ENCODE assay signal across 21 cellular contexts in the genomic region with DNA sequence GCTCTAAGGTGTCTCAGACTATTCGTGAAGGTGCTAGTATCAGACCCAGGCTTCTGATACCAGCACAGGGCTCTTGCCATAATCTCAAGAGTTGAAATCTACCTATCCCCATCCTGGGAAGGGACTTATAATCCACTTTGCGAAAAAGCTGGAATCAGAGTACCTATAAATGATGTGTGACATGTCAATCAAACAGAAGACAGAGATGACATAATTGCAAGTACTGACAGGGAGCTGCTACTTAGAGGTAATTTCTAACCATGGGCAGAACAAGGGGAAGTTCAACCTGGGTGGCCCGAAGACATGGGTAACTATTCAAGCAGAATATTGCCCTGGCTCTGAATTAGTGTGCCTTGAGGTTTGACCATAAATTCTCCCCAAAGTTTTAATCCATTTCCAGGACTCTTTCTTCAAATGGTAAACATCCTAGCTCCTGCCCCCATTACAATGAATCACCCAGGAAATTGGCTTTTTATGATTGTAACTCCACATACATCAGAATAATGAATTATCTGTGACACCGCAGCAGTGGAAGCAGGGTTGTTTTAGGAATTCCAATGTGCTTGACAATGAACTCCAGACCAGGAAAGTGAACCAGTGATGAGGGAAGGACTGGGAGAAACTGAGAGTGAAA. TPM values are rescaled to one million over a fixed set of nuclear protein-coding genes. Genes with fewer than 3 reads are reported as not detected.
DNase-seq lines count a peak whose midpoint lies in the region; ATAC-seq and TF ChIP-seq lines count a peak whose summit lies in the region.
"Had no signal": no experiment of that assay in that cellular context is flagged by ENCODE, and none has a peak within 500 bp of the region (broad histone marks: within the 10 kb centered on the region; RNA-seq: fewer than 3 reads in every experiment).

No MANE protein-coding gene starts in this region.

- peaks cover 2% of the 10 kb centered on the region for H3K9me3 Mint-ChIP-seq in natural killer cell treated with Interleukin-12 subunit alpha and Interleukin-12 subunit beta and Interleukin-15 and Interleukin-18, amount 100 ng/mL, for 72 hours
- H3K9me3 Mint-ChIP-seq in natural killer cell = no peaks in the 10 kb centered on the region
- peaks cover 6% of the 10 kb centered on the region for H3K9me3 Mint-ChIP-seq in activated naive CD8-positive, alpha-beta T cell treated with anti-CD3 and anti-CD28 coated beads for 36 hours

- no peaks in the 10 kb centered on the region for H3K79me2 ChIP-seq in GM23248 (ENCODE audit: insufficient read depth)

- H3K27ac ChIP-seq in GM23248 (no peak overlapping the region), psoas muscle (no peak overlapping the region)
- H3K27ac ChIP-seq: A549, SJSA1 had no signal

- 0 out of 2 replicates have a peak, but pooled peaks cover 9% of the 10 kb centered on the region for H3F3A ChIP-seq in GM23248 (ENCODE audit: insufficient read depth)

- TF ChIP-seq CTCF in natural killer cell (IDR thresholded peaks at IDR 0.05) = no peak
- TF ChIP-seq CTCF in psoas muscle (IDR thresholded peaks at IDR 0.05) = no peak

- WGBS in GM23248 (ENCODE audit: low coverage in 1 of 2, low lambda C conversion rate in 2 of 2, missing lambda C conversion rate in 2 of 2), 2 experiments = 64 to 66% methylated on average over 4 of the region's 4 CpGs
- WGBS in psoas muscle, 3 donors = 93 to 97% (median 95%) methylated on average over 4 of the region's 4 CpGs

- no peak overlapping the region for H3K9ac ChIP-seq in GM23248

- intact Hi-C loops in natural killer cell (cut with micrococcal nuclease) (no loop called here), psoas muscle (cut with DNase I) (no loop called here)

- peak overlapping the region; percentile 34 for H3K4me2 ChIP-seq in GM23248 (ENCODE audit: unreplicated experiment)
- H3K4me2 ChIP-seq: A549 had no signal

- H3K27me3 ChIP-seq in GM23248 (replicated peaks; ENCODE audit: insufficient read depth) = peaks cover 27% of the 10 kb centered on the region
- peaks cover 0 to 18% (median 5%) of the 10 kb centered on the region in 3 donors for H3K27me3 ChIP-seq in psoas muscle (ENCODE audit: insufficient read depth in 3 of 3, low read length in 2 of 3)
- H3K27me3 ChIP-seq: SJSA1 had no signal

- no peaks in the 10 kb centered on the region for H3K36me3 Mint-ChIP-seq in natural killer cell treated with Interleukin-12 subunit alpha and Interleukin-12 subunit beta and Interleukin-15 and Interleukin-18, amount 100 ng/mL, for 72 hours
- no peaks in the 10 kb centered on the region for H3K36me3 Mint-ChIP-seq in natural killer cell
- H3K36me3 Mint-ChIP-seq in activated naive CD8-positive, alpha-beta T cell treated with anti-CD3 and anti-CD28 coated beads for 36 hours = peaks cover 1% of the 10 kb centered on the region

- peak; percentile 31 for DNase-seq in natural killer cell treated with Interleukin-12 subunit alpha and Interleukin-12 subunit beta and Interleukin-15 and Interleukin-18, amount 100 ng/mL, for 72 hours (ENCODE audit: low spot score)
- DNase-seq in natural killer cell = no peak
- peak; percentile 45 for DNase-seq in GM23248
- peak; percentile 26 for DNase-seq in astrocyte of the hippocampus (ENCODE audit: low read depth, low spot score)
- no peak for DNase-seq in ACHN
- no peak for DNase-seq in activated naive CD8-positive, alpha-beta T cell treated with anti-CD3 and anti-CD28 coated beads for 36 hours
- DNase-seq in psoas muscle = no peak
- DNase-seq: CD4-positive, alpha-beta T cell; DMS153; H9; IMR-90; Karpas-422; MM.1S; NCI-H1092; NCI-H1436 treated with DMSO at 0.1 percent for 48 hours; NCI-H2029; NCI-H345; NCI-H524 treated with DMSO at 0.1 percent for 48 hours; SW 1271 had no signal

- in situ Hi-C loops in GM23248 (cut with MboI) = no loop called here
- in situ Hi-C loops in ACHN (cut with HindIII; ENCODE audit: low pct_ligation_motif_present, low pct_unique_long_range_greater_than_20kb, low sequenced_read_pairs) = no loop called here

- H3K36me3 ChIP-seq in GM23248 (ENCODE audit: low read depth) = no peaks in the 10 kb centered on the region
- H3K36me3 ChIP-seq in psoas muscle (ENCODE audit: insufficient read depth in 1 of 2, low read depth in 1 of 2) = no peaks in the 10 kb centered on the region
- H3K36me3 ChIP-seq: SJSA1 had no signal

- H3K4me3 Mint-ChIP-seq in natural killer cell treated with Interleukin-12 subunit alpha and Interleukin-12 subunit beta and Interleukin-15 and Interleukin-18, amount 100 ng/mL, for 72 hours = no peak overlapping the region
- H3K4me3 Mint-ChIP-seq in natural killer cell = no peak overlapping the region
- no peak overlapping the region for H3K4me3 Mint-ChIP-seq in activated naive CD8-positive, alpha-beta T cell treated with anti-CD3 and anti-CD28 coated beads for 36 hours
- H3K4me3 Mint-ChIP-seq: CD4-positive, alpha-beta T cell; H9 had no signal

- H3K4me3 ChIP-seq in GM23248 (no peak overlapping the region), psoas muscle (no peak overlapping the region)
- H3K4me3 ChIP-seq: A549, SJSA1 had no signal

- H2AFZ ChIP-seq in GM23248 = no peak overlapping the region

- H3K4me1 Mint-ChIP-seq in natural killer cell treated with Interleukin-12 subunit alpha and Interleukin-12 subunit beta and Interleukin-15 and Interleukin-18, amount 100 ng/mL, for 72 hours (ENCODE audit: low read depth in 2 of 2) = no peaks in the 10 kb centered on the region
- no peaks in the 10 kb centered on the region for H3K4me1 Mint-ChIP-seq in natural killer cell
- H3K4me1 Mint-ChIP-seq in activated naive CD8-positive, alpha-beta T cell treated with anti-CD3 and anti-CD28 coated beads for 36 hours = no peaks in the 10 kb centered on the region

- H3K9me3 ChIP-seq in GM23248 (ENCODE audit: low read depth) (no peaks in the 10 kb centered on the region), psoas muscle (no peaks in the 10 kb centered on the region)
- H3K9me3 ChIP-seq: SJSA1 had no signal

- H3K27ac Mint-ChIP-seq in natural killer cell treated with Interleukin-12 subunit alpha and Interleukin-12 subunit beta and Interleukin-15 and Interleukin-18, amount 100 ng/mL, for 72 hours = no peak overlapping the region
- H3K27ac Mint-ChIP-seq in natural killer cell = no peak overlapping the region
- H3K27ac Mint-ChIP-seq in activated naive CD8-positive, alpha-beta T cell treated with anti-CD3 and anti-CD28 coated beads for 36 hours = no peak overlapping the region
- H3K27ac Mint-ChIP-seq: CD4-positive, alpha-beta T cell; H9 had no signal

- no peaks in the 10 kb centered on the region for H3K9me2 ChIP-seq in GM23248 (ENCODE audit: insufficient read depth)

- H4K20me1 ChIP-seq in GM23248 (ENCODE audit: insufficient read depth) = no peaks in the 10 kb centered on the region

- H3K4me1 ChIP-seq in GM23248 (ENCODE audit: insufficient read depth) = peaks cover 8% of the 10 kb centered on the region; the same call in 1 of the 2 replicates
- H3K4me1 ChIP-seq in psoas muscle = no peaks in the 10 kb centered on the region

- peaks cover 28 to 38% of the 10 kb centered on the region in 2 donors for H3K27me3 Mint-ChIP-seq in natural killer cell treated with Interleukin-12 subunit alpha and Interleukin-12 subunit beta and Interleukin-15 and Interleukin-18, amount 100 ng/mL, for 72 hours
- peaks cover 14 to 22% of the 10 kb centered on the region in 2 donors for H3K27me3 Mint-ChIP-seq in natural killer cell (ENCODE audit: low read depth in 2 of 2)
- peaks cover 6% of the 10 kb centered on the region for H3K27me3 Mint-ChIP-seq in activated naive CD8-positive, alpha-beta T cell treated with anti-CD3 and anti-CD28 coated beads for 36 hours

- ATAC-seq in natural killer cell treated with Interleukin-12 subunit alpha and Interleukin-12 subunit beta and Interleukin-15 and Interleukin-18, amount 100 ng/mL, for 72 hours = no peak
- ATAC-seq in natural killer cell = no peak
- no peak for ATAC-seq in psoas muscle
- ATAC-seq: A549 had no signal

RNA-seq across cellular contexts. Expression of gene KANK4, which starts 37.2 kb away (rescaled TPM):
- not detected for total RNA-seq in natural killer cell treated with Interleukin-12 subunit alpha and Interleukin-12 subunit beta and Interleukin-15 and Interleukin-18, amount 100 ng/mL, for 72 hours
- not detected for total RNA-seq in natural killer cell
- total RNA-seq in GM23248 (2014; rRNA removed; shearing (Covaris generic)) = 0.25 and 0.32 TPM in 2 replicates
- 0.29 and 0.38 TPM in 2 replicates for polyA plus RNA-seq in GM23248 (2016; fragmentation: Nextera tagmentation; extraction: Ambion mirVana)
- not detected for total RNA-seq in activated naive CD8-positive, alpha-beta T cell treated with anti-CD3 and anti-CD28 coated beads for 36 hours
- total RNA-seq in psoas muscle = under 1 TPM in 2 of 4 donors, not detected in 2; 0.12 to 0.21 TPM
- polyA plus RNA-seq in psoas muscle = 1 to 10 TPM in 1 of 3 donors, under 1 TPM in 1, not detected in 1; 0.09 to 1.1 TPM
- total RNA-seq: CD4-positive, alpha-beta T cell; IMR-90; SJSA1 had no signal
- polyA plus RNA-seq: IMR-90 had no signal

Comparison
In these comparisons a context has a peak if more than half of its experiments do, and no peak if none do; other contexts are left out.
1. DNase-seq: peak in natural killer cell treated with Interleukin-12 subunit alpha and Interleukin-12 subunit beta and Interleukin-15 and Interleukin-18, amount 100 ng/mL, for 72 hours (single experiment), GM23248 (single experiment) and astrocyte of the hippocampus (single experiment); none in natural killer cell (single experiment), ACHN (single experiment), activated naive CD8-positive, alpha-beta T cell treated with anti-CD3 and anti-CD28 coated beads for 36 hours (single experiment) and psoas muscle (0 of 2).